ENCODE assay signal across 20 cellular contexts in the genomic region with DNA sequence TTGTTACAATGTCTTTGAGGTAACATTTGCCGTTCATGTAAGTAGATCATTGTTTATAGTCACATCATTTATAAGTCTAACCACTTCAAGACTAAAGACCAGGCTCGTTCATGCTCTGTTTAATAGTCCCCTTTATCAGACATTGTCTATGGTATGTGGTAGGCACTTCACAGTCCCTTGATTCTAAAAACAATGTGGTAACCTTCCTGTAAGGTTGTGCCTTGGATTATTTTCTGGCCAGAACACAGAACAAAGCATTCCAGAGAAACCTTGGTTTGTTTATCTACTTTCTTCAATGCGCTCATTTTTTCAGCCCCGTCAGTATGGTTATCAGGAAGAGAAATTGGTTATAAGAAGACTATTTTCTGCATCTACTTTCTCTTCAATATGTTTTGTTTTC. TPM values are rescaled to one million over a fixed set of nuclear protein-coding genes. Genes with fewer than 3 reads are reported as not detected.
DNase-seq lines count a peak whose midpoint lies in the region; ATAC-seq, FAIRE-seq and TF ChIP-seq lines count a peak whose summit lies in the region.
"Had no signal": no experiment of that assay in that cellular context is flagged by ENCODE, and none has a peak within 500 bp of the region (broad histone marks: within the 10 kb centered on the region; RNA-seq: fewer than 3 reads in every experiment).

No MANE protein-coding gene starts in this region.

- H2AFZ ChIP-seq in HepG2 (ENCODE audit: low read length) = no peak overlapping the region
- no peak overlapping the region for H2AFZ ChIP-seq in GM23338

- H4K20me1 ChIP-seq in HepG2 (ENCODE audit: insufficient read depth, low read length) (peaks cover 5% of the 10 kb centered on the region; the same call in 1 of the 2 replicates), GM23338 (replicated peaks; ENCODE audit: insufficient read depth) (no peaks in the 10 kb centered on the region)

- H3K27me3 ChIP-seq in HepG2 (ENCODE audit: control insufficient read depth in 1 of 2, insufficient read depth in 2 of 2, low read length in 2 of 2) = no peaks in the 10 kb centered on the region
- no peaks in the 10 kb centered on the region for H3K27me3 ChIP-seq in right lobe of liver
- H3K27me3 ChIP-seq in brain microvascular endothelial cell (replicated peaks) = no peaks in the 10 kb centered on the region
- H3K27me3 ChIP-seq in upper lobe of right lung = no peaks in the 10 kb centered on the region
- no peaks in the 10 kb centered on the region for H3K27me3 ChIP-seq in GM23338 (ENCODE audit: insufficient read depth)
- H3K27me3 ChIP-seq: MG63 had no signal

- CTCF ChIA-PET in HepG2 (lab: Yijun Ruan, JAX; ENCODE audit: low intra/inter-chr PET ratio, low total read pairs) = no interaction called here

- TF ChIP-seq EP300 in HepG2 (IDR thresholded peaks at IDR 0.05; ENCODE audit: low read depth in 2 of 2, low read length in 2 of 2) (no peak), HepG2 (CRISPR knock-in tag; IDR thresholded peaks at IDR 0.05; ENCODE audit: borderline replicate concordance) (no peak)

- H3K4me3 ChIP-seq in HepG2 (replicated peaks in 1 of 3; ENCODE audit: insufficient read depth in 1 of 3, low read depth in 2 of 3, low read length in 3 of 3) (no peak overlapping the region), right lobe of liver (no peak overlapping the region), brain microvascular endothelial cell (ENCODE audit: low read depth, low read length) (no peak overlapping the region), upper lobe of right lung (no peak overlapping the region), GM23338 (no peak overlapping the region)
- H3K4me3 ChIP-seq: MG63 had no signal

- 76% methylated on average over 4 of the region's 4 CpGs for WGBS in HepG2 (ENCODE audit: low lambda C conversion rate)
- WGBS in right lobe of liver (ENCODE audit: insufficient coverage, low coverage, low lambda C conversion rate, missing lambda C conversion rate) = 78% methylated on average over 4 of the region's 4 CpGs

- H3K4me3 Mint-ChIP-seq in GM23338 = no peak overlapping the region
- H3K4me3 Mint-ChIP-seq: CD4-positive, CD25-positive, alpha-beta regulatory T cell had no signal

- H3K9ac ChIP-seq in HepG2 (ENCODE audit: insufficient read depth, low read depth, low read length) = no peak overlapping the region

- POLR2A ChIA-PET in HepG2 (lab: Yijun Ruan, JAX) = no interaction called here

- H3K79me2 ChIP-seq in HepG2 (ENCODE audit: insufficient read depth, low read length) = peaks cover 73% of the 10 kb centered on the region
- H3K79me2 ChIP-seq in GM23338 (replicated peaks; ENCODE audit: insufficient read depth) = no peaks in the 10 kb centered on the region

- in situ Hi-C loops in HepG2 (cut with HindIII; ENCODE audit: extremely low pct_ligation_motif_present, low pct_unique_long_range_greater_than_20kb) = no loop called here
- in situ Hi-C loops in brain microvascular endothelial cell (cut with HindIII; ENCODE audit: low pct_ligation_motif_present, low sequenced_read_pairs) = no loop called here

- peaks cover 78% of the 10 kb centered on the region for H3K4me1 ChIP-seq in HepG2 (ENCODE audit: insufficient read depth, low read length)
- H3K4me1 ChIP-seq in right lobe of liver = peaks cover 0 to 25% (median 11%) of the 10 kb centered on the region in 4 donors
- no peaks in the 10 kb centered on the region for H3K4me1 ChIP-seq in upper lobe of right lung
- no peaks in the 10 kb centered on the region for H3K4me1 ChIP-seq in GM23338 (ENCODE audit: insufficient read depth)

- H3K36me3 Mint-ChIP-seq in GM23338 (ENCODE audit: low read depth) = no peaks in the 10 kb centered on the region
- H3K36me3 Mint-ChIP-seq: CD4-positive, CD25-positive, alpha-beta regulatory T cell had no signal

- H3K9me3 ChIP-seq in HepG2 (ENCODE audit: low read length) (no peaks in the 10 kb centered on the region), right lobe of liver (no peaks in the 10 kb centered on the region), upper lobe of right lung (no peaks in the 10 kb centered on the region)
- H3K9me3 ChIP-seq: MG63 had no signal

- H3K4me2 ChIP-seq in HepG2 (ENCODE audit: low read depth, low read length) (no peak overlapping the region), GM23338 (no peak overlapping the region)

- no peaks in the 10 kb centered on the region for H3K27me3 Mint-ChIP-seq in GM23338 (ENCODE audit: insufficient read depth, low read depth, poor library complexity)

- H3K36me3 ChIP-seq in HepG2 (replicated peaks in 1 of 2; ENCODE audit: control insufficient read depth in 1 of 2, insufficient read depth in 2 of 2, low read length in 2 of 2) (no peaks in the 10 kb centered on the region; a peak in 2 of 5 replicates), right lobe of liver (no peaks in the 10 kb centered on the region), brain microvascular endothelial cell (replicated peaks) (no peaks in the 10 kb centered on the region), upper lobe of right lung (no peaks in the 10 kb centered on the region), GM23338 (ENCODE audit: insufficient read depth) (no peaks in the 10 kb centered on the region)
- H3K36me3 ChIP-seq: MG63 had no signal

- BruUV-seq in HepG2 (replicated peaks; lab: Mats Ljungman, UMichigan) = no TSS peak

- no peaks in the 10 kb centered on the region for H3K9me2 ChIP-seq in GM23338 (ENCODE audit: insufficient read depth)

- H3K9me3 Mint-ChIP-seq in GM23338 = no peaks in the 10 kb centered on the region

- no peak for TF ChIP-seq RAD21 in HepG2 (CRISPR knock-in tag; IDR thresholded peaks at IDR 0.05)

- intact Hi-C loops in HepG2 (cut with micrococcal nuclease; ENCODE audit: unreplicated experiment) (no loop called here), right lobe of liver (cut with DNase I) (no loop called here), upper lobe of right lung (cut with DNase I) (no loop called here), posterior vena cava (cut with DNase I) (no loop called here)

- no peak for ATAC-seq in HepG2
- ATAC-seq in right lobe of liver = no peak
- peak; percentile 16 for ATAC-seq in upper lobe of right lung
- ATAC-seq in GM23338 = no peak
- ATAC-seq: Panc1 had no signal

- no peak overlapping the region for H3K27ac Mint-ChIP-seq in GM23338
- H3K27ac Mint-ChIP-seq: CD4-positive, CD25-positive, alpha-beta regulatory T cell had no signal

- peak; percentile 51 for DNase-seq in HepG2 (ENCODE audit: low spot score)
- no peak for DNase-seq in right lobe of liver
- peak; percentile 22 for DNase-seq in brain microvascular endothelial cell
- peak; percentile 49 for DNase-seq in kidney glomerular epithelial cell (lab: John Stamatoyannopoulos, UW)
- DNase-seq in upper lobe of right lung = no peak
- DNase-seq in pons (ENCODE audit: low spot score) = no peak
- DNase-seq in posterior vena cava (ENCODE audit: low spot score) = no peak
- no peak for DNase-seq in GM23338 (ENCODE audit: low spot score)
- DNase-seq: CD4-positive, CD25-positive, alpha-beta regulatory T cell; DND-41; GDM1; MG63; NCI-H1092 treated with DMSO at 0.1 percent for 48 hours; NCI-H1694; NCI-H2107; NCI-H69; SHP77 had no signal

- TF ChIP-seq CTCF in HepG2 (CRISPR knock-in tag; IDR thresholded peaks at IDR 0.05) (no peak), right lobe of liver (IDR thresholded peaks at IDR 0.05) (no peak), brain microvascular endothelial cell (IDR thresholded peaks at IDR 0.05; ENCODE audit: low read depth, low read length, missing control alignments) (no peak), upper lobe of right lung (IDR thresholded peaks at IDR 0.05) (no peak), GM23338 (conservative IDR thresholded peaks at IDR 0.05; ENCODE audit: low read depth in 2 of 2) (no peak)

- TF ChIP-seq POLR2A in HepG2 (IDR thresholded peaks at IDR 0.05; ENCODE audit: insufficient read depth in 1 of 2, low read depth in 2 of 2, low read length in 2 of 2) (no peak), right lobe of liver (IDR thresholded peaks at IDR 0.05) (no peak)

- H3F3A ChIP-seq in GM23338 (replicated peaks; ENCODE audit: low read depth) = no peaks in the 10 kb centered on the region

- no peak for FAIRE-seq in HepG2 (lab: Jason Lieb, UNC)
- FAIRE-seq: D721Med, H54 had no signal

- H3K27ac ChIP-seq in HepG2 (ENCODE audit: extremely low read length, insufficient read depth, low read length) (peak overlapping the region; percentile 41), right lobe of liver (no peak overlapping the region), brain microvascular endothelial cell (no peak overlapping the region), upper lobe of right lung (no peak overlapping the region), GM23338 (ENCODE audit: low read depth) (no peak overlapping the region)

- peaks cover 8% of the 10 kb centered on the region; the same call in 1 of the 3 replicates for H3K4me1 Mint-ChIP-seq in GM23338
- H3K4me1 Mint-ChIP-seq: CD4-positive, CD25-positive, alpha-beta regulatory T cell had no signal

RNA-seq across cellular contexts. Expression of gene ST3GAL6, which starts 16.3 kb away (rescaled TPM):
- total RNA-seq in HepG2 (2016; rRNA removed; fragmentation: Illumina TruSeq; extraction: Trizol) (16.3 and 23.2 TPM in 2 replicates), right lobe of liver (10 to 100 TPM; 17.8 to 69.6 (median 31.5) TPM), upper lobe of right lung (29.4 TPM), posterior vena cava (1 to 10 TPM; 6.8 to 7.5 TPM)
- total RNA-seq in HepG2 (2016; cell fraction: cytosol; rRNA removed; fragmentation: Illumina TruSeq; extraction: Trizol; ENCODE audit: low read depth) = 42.6 and 48.7 TPM in 2 replicates
- total RNA-seq in HepG2 (2016; cell fraction: insoluble cytoplasmic fraction; rRNA removed; fragmentation: Illumina TruSeq; extraction: Trizol) = 18.1 and 25.7 TPM in 2 replicates
- total RNA-seq in HepG2 (2016; cell fraction: membrane; rRNA removed; fragmentation: Illumina TruSeq; extraction: Trizol) = 26.9 and 29.4 TPM in 2 replicates
- 36.0 and 39.4 TPM in 2 replicates for total RNA-seq in HepG2 (2016; cell fraction: nucleus; rRNA removed; fragmentation: Illumina TruSeq; extraction: Trizol)
- polyA plus RNA-seq in HepG2 (2011; rRNA removed) (11.7 and 17.5 TPM in 2 replicates), GM23338 (2016; fragmentation: Nextera tagmentation; extraction: Ambion mirVana) (6.4 and 8.1 TPM in 2 replicates)
- 6.4 and 9.1 TPM in 2 replicates for polyA plus RNA-seq in HepG2 (2011; cell fraction: cytosol; rRNA removed)
- polyA plus RNA-seq in HepG2 (2011; cell fraction: nucleus; rRNA removed) = 12.3 and 12.7 TPM in 2 replicates
- 12.2 and 16.3 TPM in 2 replicates for polyA plus RNA-seq in HepG2 (2012)
- polyA plus RNA-seq in HepG2 (2016; cell fraction: cytosol; fragmentation: Illumina TruSeq; extraction: Trizol; ENCODE audit: low read depth) = 8.6 and 11.5 TPM in 2 replicates
- 18.1 and 18.9 TPM in 2 replicates for polyA plus RNA-seq in HepG2 (2016; cell fraction: insoluble cytoplasmic fraction; fragmentation: Illumina TruSeq; extraction: Trizol; ENCODE audit: low read depth)
- 13.3 and 15.7 TPM in 2 replicates for polyA plus RNA-seq in HepG2 (2016; cell fraction: membrane; fragmentation: Illumina TruSeq; extraction: Trizol; ENCODE audit: low read depth)
- 68.6 and 70.2 TPM in 2 replicates for polyA plus RNA-seq in HepG2 (2016; cell fraction: nucleus; fragmentation: Illumina TruSeq; extraction: Trizol; ENCODE audit: insufficient read depth, low read depth)
- polyA minus RNA-seq in HepG2 (2011; rRNA and poly(A)+ RNA removed; ENCODE audit: low replicate concordance) = 12.2 TPM in 1 of 2 replicates, not detected in the other
- polyA minus RNA-seq in HepG2 (2011; cell fraction: cytosol; rRNA and poly(A)+ RNA removed) = 13.5 and 16.5 TPM in 2 replicates
- 33.6 and 35.4 TPM in 2 replicates for polyA minus RNA-seq in HepG2 (2011; cell fraction: nucleus; rRNA and poly(A)+ RNA removed)
- total RNA-seq in GM23338 (2014; rRNA removed; shearing (Covaris generic)) = 3.7 and 4.7 TPM in 2 replicates

Comparison
In these comparisons a context has a peak if more than half of its experiments do, and no peak if none do; other contexts are left out.
1. DNase-seq: peak in HepG2 (single experiment), brain microvascular endothelial cell (single experiment) and kidney glomerular epithelial cell (single experiment); none in right lobe of liver (0 of 3), upper lobe of right lung (single experiment), pons (single experiment), posterior vena cava (single experiment) and GM23338 (single experiment).